ENCODE assay signal across 1 cellular context in the genomic region with DNA sequence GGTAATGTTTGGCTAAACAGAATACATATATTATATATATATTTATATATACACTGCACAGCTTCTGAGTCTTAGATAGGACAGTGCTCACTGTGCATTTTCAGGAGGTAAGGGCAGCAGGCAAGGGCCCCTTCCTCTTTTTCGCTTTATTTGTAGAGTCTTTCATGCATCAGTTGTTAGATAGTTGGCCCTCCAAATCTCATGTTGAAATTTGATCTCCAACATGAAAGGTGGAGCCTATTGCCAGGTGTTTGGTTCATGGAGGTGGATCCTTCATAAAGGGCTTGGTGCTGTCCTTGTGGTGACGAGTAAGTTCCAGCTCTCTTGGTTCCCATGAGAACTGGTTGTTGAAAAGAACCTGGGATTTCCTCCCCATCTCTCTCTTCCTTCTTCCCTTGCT.
TF ChIP-seq lines count a peak whose summit lies in the region.

No MANE protein-coding gene starts in this region.

TF ChIP-seq in GM12878, 131 proteins besides CTCF, POLR2A, EP300 and RAD21 (continued from another document):
- TF ChIP-seq, protein P1, sequence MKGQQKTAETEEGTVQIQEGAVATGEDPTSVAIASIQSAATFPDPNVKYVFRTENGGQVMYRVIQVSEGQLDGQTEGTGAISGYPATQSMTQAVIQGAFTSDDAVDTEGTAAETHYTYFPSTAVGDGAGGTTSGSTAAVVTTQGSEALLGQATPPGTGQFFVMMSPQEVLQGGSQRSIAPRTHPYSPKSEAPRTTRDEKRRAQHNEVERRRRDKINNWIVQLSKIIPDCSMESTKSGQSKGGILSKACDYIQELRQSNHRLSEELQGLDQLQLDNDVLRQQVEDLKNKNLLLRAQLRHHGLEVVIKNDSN (IDR thresholded peaks at IDR 0.05; ENCODE audit: borderline replicate concordance, extremely low read length, insufficient read depth, low read depth, low read length) = no peak
- no peak for TF ChIP-seq CHD2 (IDR thresholded peaks at IDR 0.05; ENCODE audit: borderline replicate concordance, low read depth, low read length)
- TF ChIP-seq HCFC1 (IDR thresholded peaks at IDR 0.05; ENCODE audit: low read length) = no peak
- TF ChIP-seq, protein P2, sequence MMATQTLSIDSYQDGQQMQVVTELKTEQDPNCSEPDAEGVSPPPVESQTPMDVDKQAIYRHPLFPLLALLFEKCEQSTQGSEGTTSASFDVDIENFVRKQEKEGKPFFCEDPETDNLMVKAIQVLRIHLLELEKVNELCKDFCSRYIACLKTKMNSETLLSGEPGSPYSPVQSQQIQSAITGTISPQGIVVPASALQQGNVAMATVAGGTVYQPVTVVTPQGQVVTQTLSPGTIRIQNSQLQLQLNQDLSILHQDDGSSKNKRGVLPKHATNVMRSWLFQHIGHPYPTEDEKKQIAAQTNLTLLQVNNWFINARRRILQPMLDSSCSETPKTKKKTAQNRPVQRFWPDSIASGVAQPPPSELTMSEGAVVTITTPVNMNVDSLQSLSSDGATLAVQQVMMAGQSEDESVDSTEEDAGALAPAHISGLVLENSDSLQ (IDR thresholded peaks at IDR 0.05) = no peak
- TF ChIP-seq, protein P3, sequence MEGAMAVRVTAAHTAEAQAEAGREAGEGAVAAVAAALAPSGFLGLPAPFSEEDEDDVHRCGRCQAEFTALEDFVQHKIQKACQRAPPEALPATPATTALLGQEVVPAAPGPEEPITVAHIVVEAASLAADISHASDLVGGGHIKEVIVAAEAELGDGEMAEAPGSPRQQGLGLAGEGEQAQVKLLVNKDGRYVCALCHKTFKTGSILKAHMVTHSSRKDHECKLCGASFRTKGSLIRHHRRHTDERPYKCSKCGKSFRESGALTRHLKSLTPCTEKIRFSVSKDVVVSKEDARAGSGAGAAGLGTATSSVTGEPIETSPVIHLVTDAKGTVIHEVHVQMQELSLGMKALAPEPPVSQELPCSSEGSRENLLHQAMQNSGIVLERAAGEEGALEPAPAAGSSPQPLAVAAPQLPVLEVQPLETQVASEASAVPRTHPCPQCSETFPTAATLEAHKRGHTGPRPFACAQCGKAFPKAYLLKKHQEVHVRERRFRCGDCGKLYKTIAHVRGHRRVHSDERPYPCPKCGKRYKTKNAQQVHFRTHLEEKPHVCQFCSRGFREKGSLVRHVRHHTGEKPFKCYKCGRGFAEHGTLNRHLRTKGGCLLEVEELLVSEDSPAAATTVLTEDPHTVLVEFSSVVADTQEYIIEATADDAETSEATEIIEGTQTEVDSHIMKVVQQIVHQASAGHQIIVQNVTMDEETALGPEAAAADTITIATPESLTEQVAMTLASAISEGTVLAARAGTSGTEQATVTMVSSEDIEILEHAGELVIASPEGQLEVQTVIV (IDR thresholded peaks at IDR 0.05; ENCODE audit: borderline replicate concordance, partially characterized antibody) = no peak
- no peak for TF ChIP-seq MTA2 (IDR thresholded peaks at IDR 0.05; ENCODE audit: low read depth)
- no peak for TF ChIP-seq ZNF207 (IDR thresholded peaks at IDR 0.05; ENCODE audit: borderline replicate concordance)
- TF ChIP-seq MYB (IDR thresholded peaks at IDR 0.05; ENCODE audit: borderline replicate concordance, low read depth, low read length) = no peak
- TF ChIP-seq NR2F1 (conservative IDR thresholded peaks at IDR 0.05) = no peak
